ENCODE assay signal across 8 cellular contexts in the genomic region with DNA sequence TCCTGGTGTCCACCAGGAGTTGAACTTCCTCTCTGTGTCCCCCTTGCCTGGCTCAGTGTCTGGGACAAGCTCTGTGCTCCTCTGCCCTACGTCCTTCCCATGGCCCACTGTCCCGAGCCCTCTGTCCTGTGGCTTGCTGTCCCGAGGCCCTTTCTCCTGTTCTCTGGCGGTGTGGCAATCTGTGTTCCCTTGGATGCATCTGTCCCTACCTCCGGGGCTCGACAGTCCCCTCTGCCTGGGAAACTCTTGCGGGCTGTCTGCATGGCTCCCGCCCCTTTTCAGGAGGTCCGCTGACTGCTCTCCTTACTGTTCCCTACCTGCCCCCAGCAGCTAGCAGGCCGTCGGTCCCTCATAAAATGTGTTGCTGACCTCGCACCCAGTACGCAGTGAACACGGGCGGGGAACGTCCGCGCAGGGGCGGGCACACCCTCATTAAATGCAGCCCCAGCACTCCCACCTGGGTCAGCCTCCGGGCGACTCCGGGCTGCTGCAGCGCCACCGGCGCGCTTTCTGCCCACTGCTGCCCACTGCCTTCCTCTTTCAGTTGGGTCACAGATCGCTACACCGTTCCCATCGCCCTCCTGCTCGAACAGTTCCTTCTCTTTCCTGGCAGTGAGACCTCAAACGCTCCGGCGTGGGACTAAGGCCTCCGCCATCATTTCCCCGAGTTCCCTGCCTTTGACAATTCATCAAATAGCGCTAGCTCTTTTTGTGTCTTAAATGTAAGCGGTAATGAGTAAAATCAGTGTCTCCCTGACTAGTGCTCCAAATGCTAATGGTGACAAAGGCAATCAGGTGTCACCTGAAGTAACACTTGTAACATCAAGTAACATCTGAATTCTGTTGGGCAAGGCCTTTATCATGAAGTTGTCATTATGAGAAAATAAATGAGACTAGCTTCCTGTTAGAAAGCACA.
DNase-seq lines count a peak whose midpoint lies in the region; ATAC-seq and TF ChIP-seq lines count a peak whose summit lies in the region.

No MANE protein-coding gene starts in this region.

- intact Hi-C loops in activated T-helper 1 cell treated with anti-CD3 and anti-CD28 coated beads, Interleukin-12 subunit alpha, Interleukin-12 subunit beta, Interleukin-2, Interleukin-4 antibody, amounts not matched to agents 30 ng/mL and 10 ng/mL and 1 ng/mL, durations not matched to agents 14 hours and 24 hours and 36 hours (cut with micrococcal nuclease) = no loop called here

- H3K36me3 ChIP-seq in kidney epithelial cell (ENCODE audit: control insufficient read depth, insufficient read depth, low read length) = no peaks in the 10 kb centered on the region
- no peaks in the 10 kb centered on the region for H3K36me3 ChIP-seq in thoracic aorta

- H3K4me1 Mint-ChIP-seq in activated CD8-positive, alpha-beta memory T cell treated with anti-CD3 and anti-CD28 coated beads, Interleukin-2, amount 10 ng/mL, durations not matched to agents 7 days and 5 days = peaks cover 10% of the 10 kb centered on the region
- peaks cover 22% of the 10 kb centered on the region for H3K4me1 Mint-ChIP-seq in activated T-helper 1 cell treated with anti-CD3 and anti-CD28 coated beads, Interleukin-12 subunit alpha, Interleukin-12 subunit beta, Interleukin-2, Interleukin-4 antibody, amounts not matched to agents 30 ng/mL and 10 ng/mL and 1 ng/mL, durations not matched to agents 14 hours and 24 hours and 36 hours (ENCODE audit: low read depth)

- H3K27ac Mint-ChIP-seq in activated CD8-positive, alpha-beta memory T cell treated with anti-CD3 and anti-CD28 coated beads, Interleukin-2, amount 10 ng/mL, durations not matched to agents 7 days and 5 days = peak overlapping the region; percentile 56
- H3K27ac Mint-ChIP-seq in activated T-helper 1 cell treated with anti-CD3 and anti-CD28 coated beads, Interleukin-12 subunit alpha, Interleukin-12 subunit beta, Interleukin-2, Interleukin-4 antibody, amounts not matched to agents 30 ng/mL and 10 ng/mL and 1 ng/mL, durations not matched to agents 14 hours and 24 hours and 36 hours = no peak overlapping the region

- no peaks in the 10 kb centered on the region for H3K4me1 ChIP-seq in thoracic aorta (ENCODE audit: control insufficient read depth in 1 of 2, low read depth in 2 of 2)

- TF ChIP-seq CTCF in kidney epithelial cell (IDR thresholded peaks at IDR 0.05; ENCODE audit: insufficient read depth, low read length, poor library complexity, severe bottlenecking) (peak; percentile 4), thoracic aorta (IDR thresholded peaks at IDR 0.05) (no peak)

- ATAC-seq in activated CD8-positive, alpha-beta memory T cell treated with anti-CD3 and anti-CD28 coated beads, Interleukin-2, amount 10 ng/mL, durations not matched to agents 7 days and 5 days = peak; percentile 45
- ATAC-seq in thoracic aorta (ENCODE audit: insufficient number of reproducible peaks, low FRiP score, low read depth) = no peak

- H3K9me3 ChIP-seq in thoracic aorta = no peaks in the 10 kb centered on the region

- H3K27ac ChIP-seq in thoracic aorta = no peak overlapping the region

- H3K9me3 Mint-ChIP-seq in activated CD8-positive, alpha-beta memory T cell treated with anti-CD3 and anti-CD28 coated beads, Interleukin-2, amount 10 ng/mL, durations not matched to agents 7 days and 5 days (ENCODE audit: low read depth) = peaks cover 8% of the 10 kb centered on the region
- peaks cover 9% of the 10 kb centered on the region for H3K9me3 Mint-ChIP-seq in activated T-helper 1 cell treated with anti-CD3 and anti-CD28 coated beads, Interleukin-12 subunit alpha, Interleukin-12 subunit beta, Interleukin-2, Interleukin-4 antibody, amounts not matched to agents 30 ng/mL and 10 ng/mL and 1 ng/mL, durations not matched to agents 14 hours and 24 hours and 36 hours

- H3K27me3 Mint-ChIP-seq in activated CD8-positive, alpha-beta memory T cell treated with anti-CD3 and anti-CD28 coated beads, Interleukin-2, amount 10 ng/mL, durations not matched to agents 7 days and 5 days = peaks cover 28% of the 10 kb centered on the region
- H3K27me3 Mint-ChIP-seq in activated T-helper 1 cell treated with anti-CD3 and anti-CD28 coated beads, Interleukin-12 subunit alpha, Interleukin-12 subunit beta, Interleukin-2, Interleukin-4 antibody, amounts not matched to agents 30 ng/mL and 10 ng/mL and 1 ng/mL, durations not matched to agents 14 hours and 24 hours and 36 hours (ENCODE audit: insufficient read depth) = peaks cover 13% of the 10 kb centered on the region

- peaks cover 2% of the 10 kb centered on the region for H3K36me3 Mint-ChIP-seq in activated CD8-positive, alpha-beta memory T cell treated with anti-CD3 and anti-CD28 coated beads, Interleukin-2, amount 10 ng/mL, durations not matched to agents 7 days and 5 days
- no peaks in the 10 kb centered on the region for H3K36me3 Mint-ChIP-seq in activated T-helper 1 cell treated with anti-CD3 and anti-CD28 coated beads, Interleukin-12 subunit alpha, Interleukin-12 subunit beta, Interleukin-2, Interleukin-4 antibody, amounts not matched to agents 30 ng/mL and 10 ng/mL and 1 ng/mL, durations not matched to agents 14 hours and 24 hours and 36 hours (ENCODE audit: low read depth)

- H3K4me3 Mint-ChIP-seq in activated CD8-positive, alpha-beta memory T cell treated with anti-CD3 and anti-CD28 coated beads, Interleukin-2, amount 10 ng/mL, durations not matched to agents 7 days and 5 days = peak overlapping the region; percentile 56
- peak overlapping the region; percentile 45 for H3K4me3 Mint-ChIP-seq in activated T-helper 1 cell treated with anti-CD3 and anti-CD28 coated beads, Interleukin-12 subunit alpha, Interleukin-12 subunit beta, Interleukin-2, Interleukin-4 antibody, amounts not matched to agents 30 ng/mL and 10 ng/mL and 1 ng/mL, durations not matched to agents 14 hours and 24 hours and 36 hours

- no peaks in the 10 kb centered on the region for H3K27me3 ChIP-seq in kidney epithelial cell (ENCODE audit: control insufficient read depth, insufficient read depth, low read length)
- H3K27me3 ChIP-seq in thoracic aorta (replicated peaks; ENCODE audit: insufficient read depth) = no peaks in the 10 kb centered on the region

- CTCF ChIA-PET in activated CD8-positive, alpha-beta memory T cell treated with anti-CD3 and anti-CD28 coated beads, Interleukin-2, amount 10 ng/mL, durations not matched to agents 7 days and 5 days (lab: Charles Lee) = no interaction called here

- H3K4me3 ChIP-seq in kidney epithelial cell (ENCODE audit: low read depth, low read length) (peak overlapping the region; percentile 24), thoracic aorta (peak overlapping the region; percentile 55)

- no peak for DNase-seq in activated CD8-positive, alpha-beta memory T cell treated with anti-CD3 and anti-CD28 coated beads, Interleukin-2, amount 10 ng/mL, durations not matched to agents 7 days and 5 days
- no peak for DNase-seq in activated CD8-positive, alpha-beta memory T cell treated with anti-CD3 and anti-CD28 coated beads, Interleukin-2, amount 50 U/mL, for 4 hours
- DNase-seq in activated T-helper 1 cell treated with anti-CD3 and anti-CD28 coated beads, Interleukin-12 subunit alpha, Interleukin-12 subunit beta, Interleukin-2, Interleukin-4 antibody, amounts not matched to agents 30 ng/mL and 10 ng/mL and 1 ng/mL, durations not matched to agents 14 hours and 24 hours and 36 hours (ENCODE audit: low spot score) = no peak
- DNase-seq in kidney epithelial cell (ENCODE audit: low read depth) = no peak
- DNase-seq in thoracic aorta (ENCODE audit: low spot score) = no peak
- DNase-seq in NCI-H345 treated with DMSO at 0.1 percent for 48 hours (lab: John Stamatoyannopoulos, UW; ENCODE audit: unreplicated experiment) = no peak
- no peak for DNase-seq in mesenteric fat pad (ENCODE audit: low spot score)
- no peak for DNase-seq in 8988T
